Comparison of ENCODE assay signal across 8 cellular contexts in the genomic region with DNA sequence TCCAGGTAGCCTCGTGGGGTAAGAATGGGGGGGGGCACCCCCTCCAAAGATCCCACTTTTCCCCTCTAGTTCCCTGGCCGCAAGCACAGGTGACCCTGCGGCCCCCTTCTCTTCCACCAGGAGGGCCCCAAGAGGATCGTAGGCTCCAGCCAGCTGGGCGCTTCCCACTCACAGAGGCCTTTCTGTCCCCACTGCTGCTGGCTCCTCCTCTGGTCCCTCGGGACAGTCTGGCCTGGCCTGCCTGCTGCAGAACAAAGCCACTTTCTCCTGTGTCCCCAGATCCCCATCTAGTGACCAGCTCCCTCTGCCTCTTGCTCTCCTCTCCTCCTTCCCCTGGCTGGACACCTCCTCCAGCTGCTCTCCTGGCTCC. TPM values are rescaled to one million over a fixed set of nuclear protein-coding genes. Genes with fewer than 3 reads are reported as not detected.
DNase-seq lines count a peak whose midpoint lies in the region; ATAC-seq, FAIRE-seq and TF ChIP-seq lines count a peak whose summit lies in the region.

No MANE protein-coding gene starts in this region.

- no peak for TF ChIP-seq RAD21 in K562 (CRISPR knock-in tag; conservative IDR thresholded peaks at IDR 0.05 in 1 of 2, IDR thresholded peaks at IDR 0.05 in 1 of 2)

- H2AFZ ChIP-seq in K562 (ENCODE audit: low read depth, low read length), result peak overlapping the region; percentile 73

- intact Hi-C loops in K562 (cut with micrococcal nuclease), result no loop called here
- intact Hi-C loops in left colon (cut with DNase I, micrococcal nuclease), result no loop called here
- intact Hi-C loops in testis (cut with DNase I; ENCODE audit: low total_unique reads), result no loop called here

- peaks cover 12% of the 10 kb centered on the region for H3K4me1 Mint-ChIP-seq in stimulated activated naive CD8-positive, alpha-beta T cell treated with anti-CD3 and anti-CD28 coated beads, Interleukin-15, Interleukin-2, amounts not matched to agents 100 ng/mL and 50 ng/mL, for 24 hours (ENCODE audit: low read depth)

- H3K4me3 Mint-ChIP-seq in stimulated activated naive CD8-positive, alpha-beta T cell treated with anti-CD3 and anti-CD28 coated beads, Interleukin-15, Interleukin-2, amounts not matched to agents 100 ng/mL and 50 ng/mL, for 24 hours, result peak overlapping the region; percentile 68

- CTCF ChIA-PET in K562 (lab: Yijun Ruan, JAX; ENCODE audit: low intra/inter-chr PET ratio), result interaction anchor here (0.6 kb wide), 1 partner anchor 25 kb away, joined by 7 read pairs; no protein-coding TSS in a partner anchor

- H3K4me3 ChIP-seq in K562, result peak overlapping the region; percentile 65
- H3K4me3 ChIP-seq in testis, result peak overlapping the region in 1 of 2 donors; percentile 48

- H3K4me2 ChIP-seq in K562 (ENCODE audit: insufficient read depth, low read length), result peak overlapping the region; percentile 91

- H3K79me2 ChIP-seq in K562 (ENCODE audit: control insufficient read depth, insufficient read depth, low read length), result peaks cover 39% of the 10 kb centered on the region

- no peaks in the 10 kb centered on the region for H3K9me3 ChIP-seq in K562 (replicated peaks; ENCODE audit: control insufficient read depth, insufficient read depth, low read depth, low read length)
- H3K9me3 ChIP-seq in testis, result no peaks in the 10 kb centered on the region

- H3K9ac ChIP-seq in K562 (ENCODE audit: insufficient read depth in 1 of 2, low read depth in 2 of 2, low read length in 2 of 2), result peak overlapping the region; percentile 86 to 91

- TF ChIP-seq EP300 in K562 (IDR thresholded peaks at IDR 0.05; ENCODE audit: low read length), result no peak

- H3K36me3 ChIP-seq in K562 (ENCODE audit: control insufficient read depth, insufficient read depth, low read length) (peaks cover 16% of the 10 kb centered on the region; the same call in 1 of the 3 replicates), testis (ENCODE audit: low read depth, missing control alignments) (no peaks in the 10 kb centered on the region)

- BruUV-seq in K562 (replicated peaks; lab: Mats Ljungman, UMichigan), result TSS peak; percentile 83

- no peaks in the 10 kb centered on the region for H3K27me3 ChIP-seq in K562 (ENCODE audit: control insufficient read depth in 2 of 2, insufficient read depth in 2 of 2, low read length in 2 of 2)
- H3K27me3 ChIP-seq in testis, result no peaks in the 10 kb centered on the region

- H3K9me3 Mint-ChIP-seq in stimulated activated naive CD8-positive, alpha-beta T cell treated with anti-CD3 and anti-CD28 coated beads, Interleukin-15, Interleukin-2, amounts not matched to agents 100 ng/mL and 50 ng/mL, for 24 hours, result no peaks in the 10 kb centered on the region

- H3K27ac ChIP-seq in K562 (ENCODE audit: extremely low read depth, low read depth, low read length) (peak overlapping the region; percentile 88), testis (no peak overlapping the region)

- TF ChIP-seq POLR2A in K562 (conservative IDR thresholded peaks at IDR 0.05), result 0 out of 2 replicates have a peak, but pooled peaks have one; percentile 8
- no peak for TF ChIP-seq POLR2A in testis (IDR thresholded peaks at IDR 0.05)

- H3K27me3 Mint-ChIP-seq in stimulated activated naive CD8-positive, alpha-beta T cell treated with anti-CD3 and anti-CD28 coated beads, Interleukin-15, Interleukin-2, amounts not matched to agents 100 ng/mL and 50 ng/mL, for 24 hours, result no peaks in the 10 kb centered on the region

- H3K36me3 Mint-ChIP-seq in stimulated activated naive CD8-positive, alpha-beta T cell treated with anti-CD3 and anti-CD28 coated beads, Interleukin-15, Interleukin-2, amounts not matched to agents 100 ng/mL and 50 ng/mL, for 24 hours (ENCODE audit: low read depth), result no peaks in the 10 kb centered on the region

- peak in 2 of 3 experiments; percentile 14 to 34; a peak in 2 of 6 replicates for TF ChIP-seq CTCF in K562 (IDR thresholded peaks at IDR 0.05 in 2 of 3, conservative IDR thresholded peaks at IDR 0.05 in 1 of 3; ENCODE audit: insufficient read depth in 2 of 3, low read depth in 1 of 3, low read length in 3 of 3)
- peak in 1 of 3 experiments; percentile 15 for TF ChIP-seq CTCF in testis (IDR thresholded peaks at IDR 0.05)

- FAIRE-seq in K562 (lab: Jason Lieb, UNC), result no peak

- POLR2A ChIA-PET in K562 (lab: Yijun Ruan, JAX), result interaction anchor here (0.7 to 2.5 kb wide), 10 partner anchors 12 to 223 kb away, joined by 3 to 14 read pairs (median 4); a partner anchor contains a TSS

- peak overlapping the region; percentile 69 for H3K27ac Mint-ChIP-seq in stimulated activated naive CD8-positive, alpha-beta T cell treated with anti-CD3 and anti-CD28 coated beads, Interleukin-15, Interleukin-2, amounts not matched to agents 100 ng/mL and 50 ng/mL, for 24 hours

- H3K4me1 ChIP-seq in K562 (replicated peaks in 1 of 2; ENCODE audit: control insufficient read depth in 2 of 2, insufficient read depth in 2 of 2, low read length in 2 of 2) (peaks cover 42 to 73% of the 10 kb centered on the region in 2 experiments), testis (peaks cover 8% of the 10 kb centered on the region)

- in situ Hi-C loops in K562 (cut with MboI), result no loop called here

- no peak for ATAC-seq in stimulated activated naive CD8-positive, alpha-beta T cell treated with anti-CD3 and anti-CD28 coated beads, Interleukin-15, Interleukin-2, amounts not matched to agents 100 U/mL and 50 U/mL, for 24 hours
- ATAC-seq in K562, result peak; percentile 51
- ATAC-seq in left colon, result peak; percentile 6

- 7% methylated on average over 5 of the region's 6 CpGs for whole genome bisulfite sequencing in K562 (ENCODE audit: insufficient coverage, low coverage, missing lambda C conversion rate)
- 13% methylated on average over 5 to 6 of the region's 6 CpGs for WGBS in testis, 2 donors

- DNase-seq in stimulated activated naive CD8-positive, alpha-beta T cell treated with anti-CD3 and anti-CD28 coated beads, Interleukin-15, Interleukin-2, amounts not matched to agents 100 U/mL and 50 U/mL, for 24 hours, result no peak
- DNase-seq in NCI-H1092 (lab: John Stamatoyannopoulos, UW), result peak; percentile 43
- DNase-seq in K562 (ENCODE audit: extremely low read depth in 1 of 4, low spot score in 3 of 4), result peak in 1 of 4 experiments; percentile 61
- DNase-seq in left colon, result no peak
- DNase-seq in testis, result peak; percentile 49
- no peak for DNase-seq in iPS-NIHi7 (ENCODE audit: extremely low spot score)
- no peak for DNase-seq in mesenteric fat pad (ENCODE audit: low spot score)

- H4K20me1 ChIP-seq in K562 (replicated peaks; ENCODE audit: control insufficient read depth, insufficient read depth, low read length), result peaks cover 14% of the 10 kb centered on the region

- peaks cover 8% of the 10 kb centered on the region for H3K9me1 ChIP-seq in K562 (ENCODE audit: control insufficient read depth, insufficient read depth, low read length)

RNA-seq across cellular contexts. Expression of a gene that starts 0.5 kb away (rescaled TPM):
- 12.7 and 42.0 TPM in 2 replicates for total RNA-seq in K562 (2011; cell fraction: chromatin; rRNA removed; ENCODE audit: low replicate concordance)
- 49.3 and 51.2 TPM in 2 replicates for total RNA-seq in K562 (2011; cell fraction: nucleolus; rRNA removed)
- total RNA-seq in K562 (2011; cell fraction: nucleoplasm; rRNA removed), result 20.6 and 22.4 TPM in 2 replicates
- 91.8 and 115 TPM in 2 replicates for total RNA-seq in K562 (2014; rRNA removed)
- total RNA-seq in K562 (2014; rRNA removed; fragmentation: Illumina TruSeq; extraction: Trizol), result 13.1 and 15.8 TPM in 2 replicates
- total RNA-seq in K562 (2015; rRNA removed; fragmentation: Illumina TruSeq; extraction: Trizol), result 40.8 and 42.4 TPM in 2 replicates
- total RNA-seq in K562 (2021), result 72.1 and 78.8 TPM in 2 replicates
- polyA plus RNA-seq in K562 (2011; rRNA removed), result 18.8 and 24.2 TPM in 2 replicates
- polyA plus RNA-seq in K562 (2011; cell fraction: cytosol; rRNA removed), result 28.2 and 80.8 TPM in 2 replicates
- 42.6 and 60.8 TPM in 2 replicates for polyA plus RNA-seq in K562 (2011; cell fraction: nucleus; rRNA removed)
- 27.0 and 33.0 TPM in 2 replicates for polyA plus RNA-seq in K562 (2012)
- 18.3 and 41.2 TPM in 2 replicates for polyA plus RNA-seq in K562 (2014; fragmentation: Illumina TruSeq; extraction: Trizol)
- 1 to 10 TPM; 3.4 to 3.7 TPM for polyA plus RNA-seq in K562 (2014; fragmentation: Nextera tagmentation; extraction: Ambion mirVana)
- 56.5 and 67.8 TPM in 2 replicates for polyA plus RNA-seq in K562 (2014; rRNA removed)
- polyA minus RNA-seq in K562 (2011; rRNA and poly(A)+ RNA removed), result 6.7 and 11.1 TPM in 2 replicates
- polyA minus RNA-seq in K562 (2011; cell fraction: cytosol; rRNA and poly(A)+ RNA removed), result 29.9 and 32.2 TPM in 2 replicates
- 16.6 and 17.5 TPM in 2 replicates for polyA minus RNA-seq in K562 (2011; cell fraction: nucleus; rRNA and poly(A)+ RNA removed)
- 10 to 100 TPM; 10.3 to 16.8 TPM for total RNA-seq in left colon
- total RNA-seq in testis, result 1 to 10 TPM; 1.4 to 1.7 TPM
- polyA plus RNA-seq in testis (ENCODE audit: insufficient read depth, low read depth, low replicate concordance), result 0.78 TPM
- total RNA-seq in mesenteric fat pad, result 0.42 TPM

RNA-seq across cellular contexts. Expression of a gene that starts 6.4 kb away (rescaled TPM):
- 10.1 and 23.7 TPM in 2 replicates for total RNA-seq in K562 (2011; cell fraction: chromatin; rRNA removed; ENCODE audit: low replicate concordance)
- 16.3 and 18.0 TPM in 2 replicates for total RNA-seq in K562 (2011; cell fraction: nucleolus; rRNA removed)
- total RNA-seq in K562 (2011; cell fraction: nucleoplasm; rRNA removed), result 9.3 and 10.3 TPM in 2 replicates
- total RNA-seq in K562 (2014; rRNA removed) (3.7 and 5.1 TPM in 2 replicates), K562 (2014; rRNA removed; fragmentation: Illumina TruSeq; extraction: Trizol) (1.5 and 1.6 TPM in 2 replicates), K562 (2015; rRNA removed; fragmentation: Illumina TruSeq; extraction: Trizol) (5.1 and 5.2 TPM in 2 replicates), K562 (2021) (8.6 and 8.8 TPM in 2 replicates), left colon (10 to 100 TPM; 13.0 to 18.2 TPM), testis (10 to 100 TPM in 1 of 2 donors, 1 to 10 TPM in 1; 7.2 to 10.1 TPM), mesenteric fat pad (28.1 TPM)
- polyA plus RNA-seq in K562 (2011; rRNA removed) (1.5 and 3.0 TPM in 2 replicates), K562 (2014; fragmentation: Illumina TruSeq; extraction: Trizol) (5.2 and 5.3 TPM in 2 replicates), K562 (2014; fragmentation: Nextera tagmentation; extraction: Ambion mirVana) (under 1 TPM; 0.20 to 0.29 TPM), K562 (2014; rRNA removed) (5.0 and 7.1 TPM in 2 replicates), testis (ENCODE audit: insufficient read depth, low read depth, low replicate concordance) (6.9 TPM)
- polyA plus RNA-seq in K562 (2011; cell fraction: cytosol; rRNA removed), result 2.4 and 2.6 TPM in 2 replicates
- 17.8 and 18.3 TPM in 2 replicates for polyA plus RNA-seq in K562 (2011; cell fraction: nucleus; rRNA removed)
- polyA plus RNA-seq in K562 (2012), result 6.6 and 13.1 TPM in 2 replicates
- 0.69 and 0.74 TPM in 2 replicates for polyA minus RNA-seq in K562 (2011; rRNA and poly(A)+ RNA removed)
- polyA minus RNA-seq in K562 (2011; cell fraction: cytosol; rRNA and poly(A)+ RNA removed), result 1.4 and 1.5 TPM in 2 replicates
- polyA minus RNA-seq in K562 (2011; cell fraction: nucleus; rRNA and poly(A)+ RNA removed), result 3.0 and 4.1 TPM in 2 replicates

RNA-seq across cellular contexts. Expression of a gene that starts 15.9 kb away (rescaled TPM):
- 158 and 355 TPM in 2 replicates for total RNA-seq in K562 (2011; cell fraction: chromatin; rRNA removed; ENCODE audit: low replicate concordance)
- total RNA-seq in K562 (2011; cell fraction: nucleolus; rRNA removed), result 181 and 194 TPM in 2 replicates
- total RNA-seq in K562 (2011; cell fraction: nucleoplasm; rRNA removed), result 119 and 136 TPM in 2 replicates
- total RNA-seq in K562 (2014; rRNA removed) (30.1 and 35.1 TPM in 2 replicates), K562 (2014; rRNA removed; fragmentation: Illumina TruSeq; extraction: Trizol) (14.4 and 14.8 TPM in 2 replicates), K562 (2015; rRNA removed; fragmentation: Illumina TruSeq; extraction: Trizol) (21.0 and 21.6 TPM in 2 replicates), K562 (2021) (33.9 and 36.6 TPM in 2 replicates), left colon (10 to 100 TPM; 50.0 to 53.5 TPM), testis (100 to 1,000 TPM; 122 to 124 TPM), mesenteric fat pad (33.0 TPM)
- polyA plus RNA-seq in K562 (2011; rRNA removed) (27.3 and 40.1 TPM in 2 replicates), K562 (2014; fragmentation: Illumina TruSeq; extraction: Trizol) (23.8 and 31.3 TPM in 2 replicates), K562 (2014; fragmentation: Nextera tagmentation; extraction: Ambion mirVana) (under 1 TPM; 0.55 to 0.89 TPM), K562 (2014; rRNA removed) (29.6 and 33.6 TPM in 2 replicates), testis (ENCODE audit: insufficient read depth, low read depth, low replicate concordance) (62.2 TPM)
- polyA plus RNA-seq in K562 (2011; cell fraction: cytosol; rRNA removed), result 33.0 and 35.1 TPM in 2 replicates
- polyA plus RNA-seq in K562 (2011; cell fraction: nucleus; rRNA removed), result 128 and 134 TPM in 2 replicates
- polyA plus RNA-seq in K562 (2012), result 25.3 and 58.7 TPM in 2 replicates
- 32.0 and 36.7 TPM in 2 replicates for polyA minus RNA-seq in K562 (2011; rRNA and poly(A)+ RNA removed)
- polyA minus RNA-seq in K562 (2011; cell fraction: cytosol; rRNA and poly(A)+ RNA removed), result 17.1 and 24.8 TPM in 2 replicates
- 38.5 and 64.6 TPM in 2 replicates for polyA minus RNA-seq in K562 (2011; cell fraction: nucleus; rRNA and poly(A)+ RNA removed)

RNA-seq across cellular contexts. Expression of a gene that starts 17.0 kb away (rescaled TPM):
- total RNA-seq in K562 (2011; cell fraction: chromatin; rRNA removed; ENCODE audit: low replicate concordance), result 1.2 and 5.3 TPM in 2 replicates
- 3.3 and 4.3 TPM in 2 replicates for total RNA-seq in K562 (2011; cell fraction: nucleolus; rRNA removed)
- total RNA-seq in K562 (2011; cell fraction: nucleoplasm; rRNA removed), result 2.6 and 2.9 TPM in 2 replicates
- 0.12 and 0.14 TPM in 2 replicates for total RNA-seq in K562 (2014; rRNA removed)
- not detected in 2 replicates for total RNA-seq in K562 (2014; rRNA removed; fragmentation: Illumina TruSeq; extraction: Trizol)
- total RNA-seq in K562 (2015; rRNA removed; fragmentation: Illumina TruSeq; extraction: Trizol), result not detected in 2 replicates
- 0.60 and 0.85 TPM in 2 replicates for total RNA-seq in K562 (2021)
- 0.11 and 0.51 TPM in 2 replicates for polyA plus RNA-seq in K562 (2011; rRNA removed)
- polyA plus RNA-seq in K562 (2011; cell fraction: cytosol; rRNA removed), result 0.22 and 0.41 TPM in 2 replicates
- 4.8 and 5.7 TPM in 2 replicates for polyA plus RNA-seq in K562 (2011; cell fraction: nucleus; rRNA removed)
- 0.15 and 0.23 TPM in 2 replicates for polyA plus RNA-seq in K562 (2012)
- polyA plus RNA-seq in K562 (2014; fragmentation: Illumina TruSeq; extraction: Trizol), result 0.17 and 0.21 TPM in 2 replicates
- under 1 TPM in 1 of 2 experiments, not detected in 1; 0.04 TPM for polyA plus RNA-seq in K562 (2014; fragmentation: Nextera tagmentation; extraction: Ambion mirVana)
- polyA plus RNA-seq in K562 (2014; rRNA removed), result 0.22 TPM in 1 of 2 replicates, not detected in the other
- polyA minus RNA-seq in K562 (2011; rRNA and poly(A)+ RNA removed), result not detected in 2 replicates
- polyA minus RNA-seq in K562 (2011; cell fraction: cytosol; rRNA and poly(A)+ RNA removed), result 0.57 and 1.3 TPM in 2 replicates
- polyA minus RNA-seq in K562 (2011; cell fraction: nucleus; rRNA and poly(A)+ RNA removed), result 0.94 and 1.2 TPM in 2 replicates
- total RNA-seq in left colon, result 10 to 100 TPM; 25.0 to 26.3 TPM
- 1 to 10 TPM; 5.7 to 9.6 TPM for total RNA-seq in testis
- polyA plus RNA-seq in testis (ENCODE audit: insufficient read depth, low read depth, low replicate concordance), result 8.5 TPM
- not detected for total RNA-seq in mesenteric fat pad

RNA-seq across cellular contexts. Expression of a gene that starts 24.9 kb away (rescaled TPM):
- 1.1 and 4.2 TPM in 2 replicates for total RNA-seq in K562 (2011; cell fraction: chromatin; rRNA removed; ENCODE audit: low replicate concordance)
- 3.2 and 6.0 TPM in 2 replicates for total RNA-seq in K562 (2011; cell fraction: nucleolus; rRNA removed)
- 1.5 and 3.6 TPM in 2 replicates for total RNA-seq in K562 (2011; cell fraction: nucleoplasm; rRNA removed)
- total RNA-seq in K562 (2014; rRNA removed), result 0.09 and 0.90 TPM in 2 replicates
- not detected in 2 replicates for total RNA-seq in K562 (2014; rRNA removed; fragmentation: Illumina TruSeq; extraction: Trizol)
- total RNA-seq in K562 (2015; rRNA removed; fragmentation: Illumina TruSeq; extraction: Trizol), result 0.22 TPM in 1 of 2 replicates, not detected in the other
- total RNA-seq in K562 (2021), result 1.5 and 2.1 TPM in 2 replicates
- polyA plus RNA-seq in K562 (2011; rRNA removed), result 1.3 and 3.9 TPM in 2 replicates
- polyA plus RNA-seq in K562 (2011; cell fraction: cytosol; rRNA removed), result 3.5 and 4.2 TPM in 2 replicates
- polyA plus RNA-seq in K562 (2011; cell fraction: nucleus; rRNA removed), result 32.5 and 34.7 TPM in 2 replicates
- polyA plus RNA-seq in K562 (2012), result 0.85 and 3.1 TPM in 2 replicates
- 0.06 and 0.21 TPM in 2 replicates for polyA plus RNA-seq in K562 (2014; fragmentation: Illumina TruSeq; extraction: Trizol)
- polyA plus RNA-seq in K562 (2014; fragmentation: Nextera tagmentation; extraction: Ambion mirVana), result not detected
- polyA plus RNA-seq in K562 (2014; rRNA removed), result 0.85 and 2.4 TPM in 2 replicates
- 0.14 and 0.18 TPM in 2 replicates for polyA minus RNA-seq in K562 (2011; rRNA and poly(A)+ RNA removed)
- 0.95 and 3.5 TPM in 2 replicates for polyA minus RNA-seq in K562 (2011; cell fraction: cytosol; rRNA and poly(A)+ RNA removed)
- 2.0 and 3.9 TPM in 2 replicates for polyA minus RNA-seq in K562 (2011; cell fraction: nucleus; rRNA and poly(A)+ RNA removed)
- 100 to 1,000 TPM; 170 to 204 TPM for total RNA-seq in left colon
- 100 to 1,000 TPM in 1 of 2 donors, 10 to 100 TPM in 1; 75.9 to 103 TPM for total RNA-seq in testis
- 47.7 TPM for polyA plus RNA-seq in testis (ENCODE audit: insufficient read depth, low read depth, low replicate concordance)
- total RNA-seq in mesenteric fat pad, result 95.3 TPM

Comparison
In these comparisons a context has a peak if more than half of its experiments do, and no peak if none do; other contexts are left out.
1. DNase-seq: peak in NCI-H1092 (single experiment) and testis (single experiment); none in stimulated activated naive CD8-positive, alpha-beta T cell treated with anti-CD3 and anti-CD28 coated beads, Interleukin-15, Interleukin-2, amounts not matched to agents 100 U/mL and 50 U/mL, for 24 hours (single experiment), left colon (0 of 2), iPS-NIHi7 (single experiment) and mesenteric fat pad (single experiment).